ENCODE assay signal across 12 cellular contexts in the genomic region with DNA sequence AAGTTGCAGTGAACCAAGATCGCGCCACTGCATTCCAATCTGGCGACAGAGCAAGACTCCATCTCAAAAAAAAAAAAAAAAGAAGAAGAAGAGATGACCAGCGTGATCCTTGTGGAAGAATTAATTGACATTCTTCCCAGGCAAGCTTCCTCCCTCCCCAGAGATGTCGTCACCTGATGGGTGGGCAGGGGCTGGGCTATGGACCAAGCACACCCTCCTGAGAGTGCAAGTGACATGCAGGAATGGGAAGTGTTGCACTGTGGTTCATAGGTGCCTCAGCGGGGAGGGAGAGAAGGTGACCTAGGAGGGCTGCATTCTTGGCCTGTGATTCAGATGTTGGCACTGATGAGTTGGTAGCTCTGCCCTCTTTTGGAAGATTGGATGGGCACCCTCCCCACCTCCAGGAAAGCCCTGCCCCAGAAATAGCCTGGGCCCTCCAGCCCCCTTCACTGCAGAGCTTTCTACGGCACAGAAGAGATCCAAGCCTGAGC. TPM values are rescaled to one million over a fixed set of nuclear protein-coding genes. Genes with fewer than 3 reads are reported as not detected.
A peak's percentile ranks its signal among the peaks of the same experiment; 100 is the strongest.
DNase-seq lines count a peak whose midpoint lies in the region; TF ChIP-seq lines count a peak whose summit lies in the region.
"Had no signal": no experiment of that assay in that cellular context is flagged by ENCODE, and none has a peak within 500 bp of the region (broad histone marks: within the 10 kb centered on the region; RNA-seq: fewer than 3 reads in every experiment).

No MANE protein-coding gene starts in this region.

- H3K4me1 Mint-ChIP-seq in HFFc6 (ENCODE audit: low read depth): peaks cover 15% of the 10 kb centered on the region
- H3K4me1 Mint-ChIP-seq: brain; stimulated activated memory B cell treated with anti-CD40 and anti-IgM and Interleukin-4, amounts not matched to agents 10 μg/mL and 1 μg/mL and 100 μg/mL, for 72 hours had no signal

- H3K4me3 ChIP-seq in skeletal muscle satellite cell (ENCODE audit: low read length): no peak overlapping the region

- peaks cover 9% of the 10 kb centered on the region for H3K4me1 ChIP-seq in skeletal muscle satellite cell (ENCODE audit: control insufficient read depth, insufficient read depth, low read length)

- H3K4me2 ChIP-seq in skeletal muscle satellite cell (ENCODE audit: low read length): peak overlapping the region; percentile 13

- DNase-seq in HFFc6: peak; percentile 23
- peak; percentile 70 for DNase-seq in SW480 (ENCODE audit: low spot score)
- DNase-seq in glomerular visceral epithelial cell (ENCODE audit: extremely low spot score): peak; percentile 88
- no peak for DNase-seq in NK-92 treated with Interleukin-12 subunit alpha and Interleukin-12 subunit beta, amount 100 ng/mL, for 24 hours (lab: John Stamatoyannopoulos, UW)
- no peak for DNase-seq in DMS 273 (lab: John Stamatoyannopoulos, UW; ENCODE audit: unreplicated experiment)
- no peak for DNase-seq in activated CD8-positive, alpha-beta memory T cell treated with anti-CD3 and anti-CD28 coated beads, Interleukin-2, amount 50 U/mL, for 4 hours
- DNase-seq: activated T-cell treated with anti-CD3 and anti-CD28 coated beads, Interleukin-2, amount 50 U/mL, for 48 hours; SIG-M5 had no signal

- no peak overlapping the region for H3K9ac ChIP-seq in skeletal muscle satellite cell (ENCODE audit: low read depth, low read length)

- H3K36me3 Mint-ChIP-seq in HFFc6 (ENCODE audit: low read depth): no peaks in the 10 kb centered on the region
- H3K36me3 Mint-ChIP-seq: brain had no signal

- no peaks in the 10 kb centered on the region for H3K9me3 Mint-ChIP-seq in HFFc6
- H3K9me3 Mint-ChIP-seq: brain; stimulated activated memory B cell treated with anti-CD40 and anti-IgM and Interleukin-4, amounts not matched to agents 10 μg/mL and 1 μg/mL and 100 μg/mL, for 72 hours had no signal

- no peak for TF ChIP-seq CTCF in HFFc6 (IDR thresholded peaks at IDR 0.05)

- H3K4me3 Mint-ChIP-seq in HFFc6: no peak overlapping the region
- H3K4me3 Mint-ChIP-seq: brain; stimulated activated memory B cell treated with anti-CD40 and anti-IgM and Interleukin-4, amounts not matched to agents 10 μg/mL and 1 μg/mL and 100 μg/mL, for 72 hours had no signal

- H3K36me3 ChIP-seq in skeletal muscle satellite cell (ENCODE audit: insufficient read depth, low read length): no peaks in the 10 kb centered on the region

- no peaks in the 10 kb centered on the region for H3K27me3 ChIP-seq in skeletal muscle satellite cell (ENCODE audit: control insufficient read depth, insufficient read depth, low read length)
- H3K27me3 ChIP-seq: neutrophil had no signal

- H3K27me3 Mint-ChIP-seq in HFFc6 (ENCODE audit: insufficient read depth): peaks cover 8% of the 10 kb centered on the region
- H3K27me3 Mint-ChIP-seq: stimulated activated memory B cell treated with anti-CD40 and anti-IgM and Interleukin-4, amounts not matched to agents 10 μg/mL and 1 μg/mL and 100 μg/mL, for 72 hours had no signal

- peak overlapping the region; percentile 7; the same call in 1 of the 2 replicates for H3K27ac Mint-ChIP-seq in HFFc6
- H3K27ac Mint-ChIP-seq: brain; stimulated activated memory B cell treated with anti-CD40 and anti-IgM and Interleukin-4, amounts not matched to agents 10 μg/mL and 1 μg/mL and 100 μg/mL, for 72 hours had no signal

- H3K9me3 ChIP-seq in skeletal muscle satellite cell (replicated peaks; ENCODE audit: low read length): no peaks in the 10 kb centered on the region
- H3K9me3 ChIP-seq: neutrophil had no signal

RNA-seq across cellular contexts. Expression of a gene that starts 37.8 kb away (rescaled TPM):
- 10 to 100 TPM; 14.9 to 19.0 (median 16.0) TPM for total RNA-seq in HFFc6 (2021; fragmentation: NEBNext Ultra II Directional; extraction: Animal tissue kit (Norgen Biotek cat#: 25700))
- 14.4 and 15.7 TPM in 2 replicates for total RNA-seq in skeletal muscle satellite cell (2012; rRNA removed)

RNA-seq across cellular contexts. Expression of a gene that starts 54.3 kb away (rescaled TPM):
- 1 to 10 TPM; 4.7 to 6.6 (median 5.1) TPM for total RNA-seq in HFFc6 (2021; fragmentation: NEBNext Ultra II Directional; extraction: Animal tissue kit (Norgen Biotek cat#: 25700))
- total RNA-seq in skeletal muscle satellite cell (2012; rRNA removed): 4.3 and 5.5 TPM in 2 replicates

Comparison
In these comparisons a context has a peak if more than half of its experiments do, and no peak if none do; other contexts are left out.
1. DNase-seq: peak in HFFc6 (single experiment), SW480 (single experiment) and glomerular visceral epithelial cell (single experiment); none in NK-92 treated with Interleukin-12 subunit alpha and Interleukin-12 subunit beta, amount 100 ng/mL, for 24 hours (single experiment), DMS 273 (single experiment) and activated CD8-positive, alpha-beta memory T cell treated with anti-CD3 and anti-CD28 coated beads, Interleukin-2, amount 50 U/mL, for 4 hours (single experiment).